Comparison of ENCODE assay signal across 8 cellular contexts in genomic region chr4:139177049-139177887, GRCh38. TPM values are rescaled to one million over a fixed set of nuclear protein-coding genes. Genes with fewer than 3 reads are reported as not detected.
DNase-seq lines count a peak whose midpoint lies in the region; ATAC-seq and TF ChIP-seq lines count a peak whose summit lies in the region.

Gene ELF2 (minus strand): TSS chr4:139177218. CDS start chr4:139137701, 39,517 bp downstream.

- peaks cover 13% of the 10 kb centered on the region for H3K4me1 ChIP-seq in CD4-positive, CD25-positive, alpha-beta regulatory T cell (ENCODE audit: control insufficient read depth, insufficient read depth, low read length, poor library complexity, severe bottlenecking)
- no peaks in the 10 kb centered on the region for H3K4me1 ChIP-seq in ectodermal cell (ENCODE audit: control insufficient read depth, insufficient read depth, low read length)
- H3K4me1 ChIP-seq in lung (ENCODE audit: control insufficient read depth in 2 of 2, insufficient read depth in 2 of 2, low read length in 2 of 2), result peaks cover 2 to 5% of the 10 kb centered on the region in 2 donors

- WGBS in ectodermal cell, 2 experiments, result 0% methylated on average over 78 to 83 of the region's 84 CpGs
- WGBS in lung, 2 donors, result 1% methylated on average over 51 to 83 of the region's 84 CpGs

- no peaks in the 10 kb centered on the region for H3K36me3 Mint-ChIP-seq in CD4-positive, CD25-positive, alpha-beta regulatory T cell

- H3K9me3 Mint-ChIP-seq in CD4-positive, CD25-positive, alpha-beta regulatory T cell, result peaks cover 0 to 1% (median 0%) of the 10 kb centered on the region in 7 donors

- H3K27me3 Mint-ChIP-seq in CD4-positive, CD25-positive, alpha-beta regulatory T cell, result peaks cover 53% of the 10 kb centered on the region

- DNase-seq in CD4-positive, CD25-positive, alpha-beta regulatory T cell, result peak; percentile 60 to 91 (median 69)
- DNase-seq in HK-2 (ENCODE audit: unreplicated experiment), result peak; percentile 88
- DNase-seq in NCI-H82 treated with DMSO at 0.1 percent for 48 hours (lab: John Stamatoyannopoulos, UW; ENCODE audit: unreplicated experiment), result peak; percentile 36
- DNase-seq in activated CD8-positive, alpha-beta memory T cell treated with anti-CD3 and anti-CD28 coated beads for 1 hour (ENCODE audit: extremely low read depth in 1 of 2, low read depth in 1 of 2), result peak; percentile 57 to 69
- DNase-seq in lung (ENCODE audit: low spot score), result peak; percentile 90
- DNase-seq in stimulated activated CD4-positive, alpha-beta T cell treated with anti-CD3 and anti-CD28 coated beads, TNF-alpha, amount 100 ng/mL, for 24 hours (ENCODE audit: low read depth in 3 of 3), result peak; percentile 48 to 81 (median 72)

- no peaks in the 10 kb centered on the region for H3K36me3 ChIP-seq in CD4-positive, CD25-positive, alpha-beta regulatory T cell (ENCODE audit: control insufficient read depth, insufficient read depth, low read length)
- no peaks in the 10 kb centered on the region for H3K36me3 ChIP-seq in ectodermal cell (ENCODE audit: control insufficient read depth, insufficient read depth, low read length)
- no peaks in the 10 kb centered on the region for H3K36me3 ChIP-seq in lung (ENCODE audit: control insufficient read depth in 2 of 2, insufficient read depth in 2 of 2, low read length in 2 of 2)

- no peaks in the 10 kb centered on the region for H3K9me3 ChIP-seq in CD4-positive, CD25-positive, alpha-beta regulatory T cell (ENCODE audit: control insufficient read depth in 2 of 2, low read length in 2 of 2)
- H3K9me3 ChIP-seq in ectodermal cell (ENCODE audit: control insufficient read depth, low read length), result no peaks in the 10 kb centered on the region
- no peaks in the 10 kb centered on the region for H3K9me3 ChIP-seq in lung (ENCODE audit: control insufficient read depth in 2 of 2, insufficient read depth in 1 of 2, low read length in 1 of 2)

- peaks cover 0 to 19% (median 17%) of the 10 kb centered on the region in 4 donors for H3K4me1 Mint-ChIP-seq in CD4-positive, CD25-positive, alpha-beta regulatory T cell

- H3K4me3 ChIP-seq in CD4-positive, CD25-positive, alpha-beta regulatory T cell (ENCODE audit: low read depth, low read length), result peak within 1 kb of the TSS; percentile 83
- H3K4me3 ChIP-seq in ectodermal cell (ENCODE audit: insufficient read depth, low read depth, low read length), result peak within 1 kb of the TSS; percentile 47
- H3K4me3 ChIP-seq in lung, result peak within 1 kb of the TSS; percentile 95

- no peak for TF ChIP-seq CTCF in lung (IDR thresholded peaks at IDR 0.05; ENCODE audit: control extremely low read depth, extremely low read depth)

- peaks cover 18% of the 10 kb centered on the region for H3K27me3 ChIP-seq in CD4-positive, CD25-positive, alpha-beta regulatory T cell (ENCODE audit: control insufficient read depth, insufficient read depth, low read length)
- peaks cover 7% of the 10 kb centered on the region for H3K27me3 ChIP-seq in ectodermal cell (ENCODE audit: control insufficient read depth, insufficient read depth, low read length, poor library complexity, severe bottlenecking)
- no peaks in the 10 kb centered on the region for H3K27me3 ChIP-seq in lung (ENCODE audit: control insufficient read depth, insufficient read depth)

- peak within 1 kb of the TSS; percentile 38 to 82 (median 62) for H3K27ac Mint-ChIP-seq in CD4-positive, CD25-positive, alpha-beta regulatory T cell

- peak within 1 kb of the TSS; percentile 86 to 95 (median 92) for H3K4me3 Mint-ChIP-seq in CD4-positive, CD25-positive, alpha-beta regulatory T cell

- peak within 1 kb of the TSS; percentile 73 for H3K27ac ChIP-seq in CD4-positive, CD25-positive, alpha-beta regulatory T cell (ENCODE audit: insufficient read depth, low read length, poor library complexity, severe bottlenecking)
- H3K27ac ChIP-seq in ectodermal cell (ENCODE audit: insufficient read depth, low read depth, low read length, poor library complexity, severe bottlenecking), result peak within 1 kb of the TSS; percentile 100
- H3K27ac ChIP-seq in lung (ENCODE audit: low read depth in 1 of 2, low read length in 1 of 2), result peak within 1 kb of the TSS; percentile 99 to 100

- peak; percentile 39 to 52 for ATAC-seq in CD4-positive, CD25-positive, alpha-beta regulatory T cell (ENCODE audit: low read depth in 2 of 2)
- ATAC-seq in GM19463 (IDR thresholded peaks at IDR 0.05; ENCODE audit: unreplicated experiment) (peak; percentile 30), lung (ENCODE audit: insufficient read depth, low FRiP score) (peak; percentile 87)

RNA-seq across cellular contexts. Expression of gene ELF2, which starts in this region (rescaled TPM):
- total RNA-seq in CD4-positive, CD25-positive, alpha-beta regulatory T cell, result 75.0 TPM
- polyA plus RNA-seq in CD4-positive, CD25-positive, alpha-beta regulatory T cell, result 10 to 100 TPM; 27.7 to 35.3 (median 32.2) TPM
- polyA plus RNA-seq in ectodermal cell (2013, experiment 1 of 4), result 33.8 TPM
- 31.5 TPM for polyA plus RNA-seq in ectodermal cell (2013, experiment 2 of 4)
- 26.2 TPM for polyA plus RNA-seq in ectodermal cell (2013, experiment 3 of 4)
- polyA plus RNA-seq in ectodermal cell (2013, experiment 4 of 4), result 29.5 TPM
- total RNA-seq in lung, result 100 to 1,000 TPM in 1 of 2 donors, 10 to 100 TPM in 1; 37.4 to 101 TPM
- 10 to 100 TPM; 11.6 to 19.9 TPM for polyA plus RNA-seq in lung

Comparison
In these comparisons a context has a peak if more than half of its experiments do, and no peak if none do; other contexts are left out.
1. Peak in every context shown above with its lines: DNase-seq, ATAC-seq, H3K4me3 ChIP-seq and H3K27ac ChIP-seq.
2. ATAC-seq: peak in every context shown above with its lines; median percentile 87 in lung; 46 in CD4-positive, CD25-positive, alpha-beta regulatory T cell; 30 in GM19463.
3. DNase-seq: peak in every context shown above with its lines; median percentile 90 in lung; 88 in HK-2; 72 in stimulated activated CD4-positive, alpha-beta T cell treated with anti-CD3 and anti-CD28 coated beads, TNF-alpha, amount 100 ng/mL, for 24 hours; 69 in CD4-positive, CD25-positive, alpha-beta regulatory T cell; 63 in activated CD8-positive, alpha-beta memory T cell treated with anti-CD3 and anti-CD28 coated beads for 1 hour; 36 in NCI-H82 treated with DMSO at 0.1 percent for 48 hours.